8 cellular contexts compared by ENCODE assay signal in genomic region chr1:15603050-15603965, GRCh38. TPM values are rescaled to one million over a fixed set of nuclear protein-coding genes. Genes with fewer than 3 reads are reported as not detected.
DNase-seq lines count a peak whose midpoint lies in the region; ATAC-seq and TF ChIP-seq lines count a peak whose summit lies in the region.

No MANE protein-coding gene starts in this region.

- H3K4me3 ChIP-seq in dorsolateral prefrontal cortex = peak overlapping the region; percentile 60 to 98 (median 87)
- H3K4me3 ChIP-seq in liver (ENCODE audit: low read depth in 1 of 3, low read length in 3 of 3) = peak overlapping the region; percentile 67 to 97 (median 75)

- DNase-seq in AG20443 (ENCODE audit: low spot score) (peak; percentile 99), NCI-H524 treated with DMSO at 0.1 percent for 48 hours (lab: John Stamatoyannopoulos, UW) (peak; percentile 57), dorsolateral prefrontal cortex (peak; percentile 97 to 98 (median 98))
- peak; percentile 95 for DNase-seq in activated CD4-positive, alpha-beta memory T cell treated with anti-CD3 and anti-CD28 coated beads, Interleukin-2, amount 10 ng/mL, durations not matched to agents 7 days and 5 days
- peak; percentile 88 for DNase-seq in stimulated activated CD4-positive, alpha-beta T cell treated with anti-CD3 and anti-CD28 coated beads, Interleukin-2, amount 100 ng/mL, for 4 hours (ENCODE audit: low read depth)

- peaks cover 13% of the 10 kb centered on the region for H3K4me1 Mint-ChIP-seq in activated CD4-positive, alpha-beta memory T cell treated with anti-CD3 and anti-CD28 coated beads, Interleukin-2, amount 10 ng/mL, durations not matched to agents 7 days and 5 days

- peak overlapping the region in 58 of 59 donors; percentile 58 to 96 (median 86) for H3K27ac ChIP-seq in dorsolateral prefrontal cortex
- peak overlapping the region; percentile 70 to 86 for H3K27ac ChIP-seq in liver (ENCODE audit: low read depth in 1 of 2, low read length in 2 of 2)

- CTCF ChIA-PET in activated CD4-positive, alpha-beta memory T cell treated with anti-CD3 and anti-CD28 coated beads, Interleukin-2, amount 10 ng/mL, durations not matched to agents 7 days and 5 days (lab: Charles Lee) = interaction anchor here (0.8 to 1.4 kb wide), 5 partner anchors 9 to 98 kb away, joined by 3 read pairs; no protein-coding TSS in a partner anchor

- TF ChIP-seq CTCF in dorsolateral prefrontal cortex (IDR thresholded peaks at IDR 0.05 in 54 of 56, conservative IDR thresholded peaks at IDR 0.05 in 2 of 56; ENCODE audit: low read depth in 1 of 56, partially characterized antibody in 56 of 56) (peak in 13 of 56 donors; percentile 1 to 38 (median 20)), liver (IDR thresholded peaks at IDR 0.05; ENCODE audit: low read depth, low read length, missing input control) (no peak)

- H3K27me3 ChIP-seq in dorsolateral prefrontal cortex = no peaks in the 10 kb centered on the region
- H3K27me3 ChIP-seq in liver (ENCODE audit: control insufficient read depth in 4 of 4, insufficient read depth in 4 of 4, low read length in 3 of 4) = no peaks in the 10 kb centered on the region

- peak in 1 of 2 donors; percentile 16 for TF ChIP-seq RAD21 in liver (IDR thresholded peaks at IDR 0.05)

- H3K27ac Mint-ChIP-seq in activated CD4-positive, alpha-beta memory T cell treated with anti-CD3 and anti-CD28 coated beads, Interleukin-2, amount 10 ng/mL, durations not matched to agents 7 days and 5 days = peak overlapping the region; percentile 9

- WGBS in liver = 2% methylated on average over 56 of the region's 56 CpGs

- H3K9me3 Mint-ChIP-seq in activated CD4-positive, alpha-beta memory T cell treated with anti-CD3 and anti-CD28 coated beads, Interleukin-2, amount 10 ng/mL, durations not matched to agents 7 days and 5 days = peaks cover 4% of the 10 kb centered on the region

- peak overlapping the region in 1 of 2 donors; percentile 68 for H3K9ac ChIP-seq in liver (ENCODE audit: low read depth in 1 of 2, low read length in 2 of 2)

- no peaks in the 10 kb centered on the region for H3K9me3 ChIP-seq in liver (ENCODE audit: control insufficient read depth in 4 of 4, low read length in 3 of 4)

- H3K27me3 Mint-ChIP-seq in activated CD4-positive, alpha-beta memory T cell treated with anti-CD3 and anti-CD28 coated beads, Interleukin-2, amount 10 ng/mL, durations not matched to agents 7 days and 5 days = peaks cover 14% of the 10 kb centered on the region

- ATAC-seq in GM19043 (IDR thresholded peaks at IDR 0.05; ENCODE audit: low read depth, unreplicated experiment) (peak; percentile 97), HG03378 (IDR thresholded peaks at IDR 0.05; ENCODE audit: unreplicated experiment) (peak; percentile 88)

- peaks cover 3 to 37% (median 25%) of the 10 kb centered on the region in 4 donors for H3K4me1 ChIP-seq in liver (ENCODE audit: control insufficient read depth in 4 of 4, insufficient read depth in 4 of 4, low read length in 3 of 4)

- no peaks in the 10 kb centered on the region for H3K36me3 Mint-ChIP-seq in activated CD4-positive, alpha-beta memory T cell treated with anti-CD3 and anti-CD28 coated beads, Interleukin-2, amount 10 ng/mL, durations not matched to agents 7 days and 5 days (ENCODE audit: low read depth)

- POLR2A ChIA-PET in activated CD4-positive, alpha-beta memory T cell treated with anti-CD3 and anti-CD28 coated beads, Interleukin-2, amount 10 ng/mL, durations not matched to agents 7 days and 5 days (lab: Charles Lee) = interaction anchor here (0.6 to 3.9 kb wide), 16 partner anchors 12 to 230 kb away, joined by 3 to 46 read pairs (median 4); partner anchors contain the start of genes AGMAT, DDI2 and DNAJC16

- intact Hi-C loops in dorsolateral prefrontal cortex (cut with DNase I) = loop anchor here (1.0 to 10.0 kb wide), 3 partner anchors 14 to 131 kb away; partner anchors contain the start of genes DDI2 (in 1 of the 2), DNAJC16 (in 1 of the 2) and SLC25A34 (in 1 of the 2)

- no peaks in the 10 kb centered on the region for H3K36me3 ChIP-seq in liver (ENCODE audit: control insufficient read depth in 4 of 4, insufficient read depth in 3 of 4, low read depth in 1 of 4, low read length in 3 of 4)

- H3K4me3 Mint-ChIP-seq in activated CD4-positive, alpha-beta memory T cell treated with anti-CD3 and anti-CD28 coated beads, Interleukin-2, amount 10 ng/mL, durations not matched to agents 7 days and 5 days = peak overlapping the region; percentile 57

TF ChIP-seq in liver, 16 proteins besides CTCF, POLR2A, EP300 and RAD21:
- TF ChIP-seq FOXA2 (IDR thresholded peaks at IDR 0.05) (peak; percentile 28), TAF1 (conservative IDR thresholded peaks at IDR 0.05) (no peak), ATF3 (IDR thresholded peaks at IDR 0.05) (peak; percentile 23), MAX (IDR thresholded peaks at IDR 0.05) (peak; percentile 69), ZBTB33 (IDR thresholded peaks at IDR 0.05) (no peak), REST (IDR thresholded peaks at IDR 0.05) (peak; percentile 39), GABPA (IDR thresholded peaks at IDR 0.05 in 1 of 2, conservative IDR thresholded peaks at IDR 0.05 in 1 of 2) (no peak), NR2F2 (IDR thresholded peaks at IDR 0.05) (no peak), SP1 (IDR thresholded peaks at IDR 0.05) (peak; percentile 69), EGR1 (IDR thresholded peaks at IDR 0.05; ENCODE audit: low read depth in 2 of 2) (no peak), FOXA1 (IDR thresholded peaks at IDR 0.05) (no peak), RXRA (IDR thresholded peaks at IDR 0.05) (no peak), JUND (IDR thresholded peaks at IDR 0.05) (no peak), HNF4G (IDR thresholded peaks at IDR 0.05) (no peak), HNF4A (conservative IDR thresholded peaks at IDR 0.05) (peak in 1 of 2 donors; percentile 15), YY1 (IDR thresholded peaks at IDR 0.05) (no peak)

RNA-seq across cellular contexts. Expression of gene DDI2, which starts 13.9 kb away (rescaled TPM):
- 10 to 100 TPM; 30.5 to 32.7 TPM for total RNA-seq in activated CD4-positive, alpha-beta memory T cell treated with anti-CD3 and anti-CD28 coated beads, Interleukin-2, amount 10 ng/mL, durations not matched to agents 7 days and 5 days
- total RNA-seq in dorsolateral prefrontal cortex (10 to 100 TPM; 28.6 to 49.9 (median 38.4) TPM), liver (10 to 100 TPM; 70.8 to 72.5 TPM)
- 10 to 100 TPM in 1 of 2 donors, 1 to 10 TPM in 1; 9.5 to 13.1 TPM for polyA plus RNA-seq in liver

RNA-seq across cellular contexts. Expression of gene AGMAT, which starts 18.5 kb away (rescaled TPM):
- total RNA-seq in activated CD4-positive, alpha-beta memory T cell treated with anti-CD3 and anti-CD28 coated beads, Interleukin-2, amount 10 ng/mL, durations not matched to agents 7 days and 5 days = 1 to 10 TPM; 7.9 to 8.4 TPM
- total RNA-seq in dorsolateral prefrontal cortex (1 to 10 TPM in 118 of 120 experiments, under 1 TPM in 2; 0.35 to 5.1 (median 2.9) TPM), liver (10 to 100 TPM; 33.3 to 83.6 TPM)
- polyA plus RNA-seq in liver = 10 to 100 TPM; 31.9 to 48.0 TPM

Comparison
In these comparisons a context has a peak if more than half of its experiments do, and no peak if none do; other contexts are left out.
1. Peak in every context shown above with its lines: DNase-seq, ATAC-seq, H3K4me3 ChIP-seq and H3K27ac ChIP-seq.